Comparison of ENCODE assay signal across 10 cellular contexts in the genomic region with DNA sequence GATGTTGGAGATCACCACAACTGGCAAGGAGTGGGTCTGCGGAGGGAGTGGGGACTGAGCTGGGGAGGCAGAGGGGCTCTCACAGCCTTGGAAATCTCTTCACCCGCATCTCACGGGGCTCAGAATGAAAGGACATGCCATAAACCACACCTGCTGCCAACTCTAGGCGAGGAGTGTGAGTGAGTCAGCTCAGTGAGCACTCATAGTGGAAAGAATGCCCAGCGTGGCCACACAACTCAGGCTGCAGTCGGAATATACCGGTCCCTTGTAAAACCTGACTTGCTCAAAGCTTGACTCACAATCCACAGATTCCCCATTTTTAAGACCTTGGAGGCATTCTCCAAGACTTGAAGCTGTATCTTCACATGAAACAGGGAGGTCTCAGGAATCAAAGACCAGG. TPM values are rescaled to one million over a fixed set of nuclear protein-coding genes. Genes with fewer than 3 reads are reported as not detected.
A peak's percentile ranks its signal among the peaks of the same experiment; 100 is the strongest.
DNase-seq lines count a peak whose midpoint lies in the region; ATAC-seq and TF ChIP-seq lines count a peak whose summit lies in the region.
"Had no signal": no experiment of that assay in that cellular context is flagged by ENCODE, and none has a peak within 500 bp of the region (broad histone marks: within the 10 kb centered on the region; RNA-seq: fewer than 3 reads in every experiment).

No MANE protein-coding gene starts in this region.

- H3K4me3 ChIP-seq in HFF-Myc (replicated peaks; ENCODE audit: low read depth, low read length) (no peak overlapping the region), fibroblast of pulmonary artery (replicated peaks; ENCODE audit: low read depth, low read length) (no peak overlapping the region), skeletal muscle satellite cell (ENCODE audit: low read length) (no peak overlapping the region)
- H3K4me3 ChIP-seq: SJCRH30 had no signal

- H3K4me1 ChIP-seq in skeletal muscle satellite cell (ENCODE audit: control insufficient read depth, insufficient read depth, low read length): peaks cover 36% of the 10 kb centered on the region

- ATAC-seq in activated CD8-positive, alpha-beta T cell treated with anti-CD3 and anti-CD28 coated beads for 36 hours: no peak
- no peak for ATAC-seq in effector memory CD8-positive, alpha-beta T cell (replicated peaks)
- ATAC-seq in GM18502 (IDR thresholded peaks at IDR 0.05; ENCODE audit: poor library complexity, unreplicated experiment): no peak
- ATAC-seq in HG03196 (IDR thresholded peaks at IDR 0.05; ENCODE audit: unreplicated experiment): no peak

- peaks cover 48% of the 10 kb centered on the region for H3K36me3 ChIP-seq in skeletal muscle satellite cell (ENCODE audit: insufficient read depth, low read length)

- no peak for TF ChIP-seq CTCF in HFF-Myc (IDR thresholded peaks at IDR 0.05; ENCODE audit: low read depth, low read length, missing control alignments)
- no peak for TF ChIP-seq CTCF in activated CD8-positive, alpha-beta T cell treated with anti-CD3 and anti-CD28 coated beads for 36 hours (IDR thresholded peaks at IDR 0.05)
- no peak for TF ChIP-seq CTCF in fibroblast of pulmonary artery (IDR thresholded peaks at IDR 0.05; ENCODE audit: low read length, missing control alignments)

- no peaks in the 10 kb centered on the region for H3K27me3 Mint-ChIP-seq in activated CD8-positive, alpha-beta T cell treated with anti-CD3 and anti-CD28 coated beads for 36 hours
- no peaks in the 10 kb centered on the region for H3K27me3 Mint-ChIP-seq in effector memory CD8-positive, alpha-beta T cell

- H3K4me3 Mint-ChIP-seq in activated CD8-positive, alpha-beta T cell treated with anti-CD3 and anti-CD28 coated beads for 36 hours: no peak overlapping the region
- no peak overlapping the region for H3K4me3 Mint-ChIP-seq in effector memory CD8-positive, alpha-beta T cell

- no peak overlapping the region for H3K9ac ChIP-seq in skeletal muscle satellite cell (ENCODE audit: low read depth, low read length)

- peak overlapping the region; percentile 20 for H3K4me2 ChIP-seq in skeletal muscle satellite cell (ENCODE audit: low read length)

- POLR2A ChIA-PET in activated CD8-positive, alpha-beta T cell treated with anti-CD3 and anti-CD28 coated beads for 36 hours (lab: Charles Lee): interaction anchor here (1.0 to 1.7 kb wide), 4 partner anchors 9 to 78 kb away, joined by 3 to 7 read pairs (median 3); no protein-coding TSS in a partner anchor

- peaks cover 72% of the 10 kb centered on the region for H3K36me3 Mint-ChIP-seq in activated CD8-positive, alpha-beta T cell treated with anti-CD3 and anti-CD28 coated beads for 36 hours (ENCODE audit: low read depth)
- peaks cover 89% of the 10 kb centered on the region for H3K36me3 Mint-ChIP-seq in effector memory CD8-positive, alpha-beta T cell (ENCODE audit: insufficient read depth)

- peaks cover 39% of the 10 kb centered on the region for H3K4me1 Mint-ChIP-seq in activated CD8-positive, alpha-beta T cell treated with anti-CD3 and anti-CD28 coated beads for 36 hours (ENCODE audit: low read depth)
- H3K4me1 Mint-ChIP-seq in effector memory CD8-positive, alpha-beta T cell (ENCODE audit: low read depth in 2 of 2): peaks cover 10 to 11% of the 10 kb centered on the region in 2 donors

- no peaks in the 10 kb centered on the region for H3K27me3 ChIP-seq in skeletal muscle satellite cell (ENCODE audit: control insufficient read depth, insufficient read depth, low read length)
- H3K27me3 ChIP-seq: SJCRH30 had no signal

- peak overlapping the region; percentile 30 for H3K27ac Mint-ChIP-seq in activated CD8-positive, alpha-beta T cell treated with anti-CD3 and anti-CD28 coated beads for 36 hours
- H3K27ac Mint-ChIP-seq in effector memory CD8-positive, alpha-beta T cell: peak overlapping the region in 1 of 2 donors; percentile 23

- CTCF ChIA-PET in activated CD8-positive, alpha-beta T cell treated with anti-CD3 and anti-CD28 coated beads for 36 hours (lab: Charles Lee): interaction anchor here (0.7 to 30.6 kb wide), 4 partner anchors 10 to 75 kb away, joined by 3 to 968 read pairs (median 10); a partner anchor contains a TSS

- no peaks in the 10 kb centered on the region for H3K9me3 Mint-ChIP-seq in activated CD8-positive, alpha-beta T cell treated with anti-CD3 and anti-CD28 coated beads for 36 hours
- no peaks in the 10 kb centered on the region for H3K9me3 Mint-ChIP-seq in effector memory CD8-positive, alpha-beta T cell

- intact Hi-C loops in activated CD8-positive, alpha-beta T cell treated with anti-CD3 and anti-CD28 coated beads for 36 hours (cut with micrococcal nuclease): no loop called here

- peak; percentile 56 for DNase-seq in HFF-Myc (ENCODE audit: extremely low read depth, low read depth)
- no peak for DNase-seq in activated CD8-positive, alpha-beta T cell treated with anti-CD3 and anti-CD28 coated beads for 36 hours
- peak; percentile 71 for DNase-seq in fibroblast of pulmonary artery (ENCODE audit: low read depth)
- DNase-seq in NOMO-1 treated with DMSO at 0.1 percent for 48 hours (lab: John Stamatoyannopoulos, UW; ENCODE audit: unreplicated experiment): no peak
- no peak for DNase-seq in effector memory CD8-positive, alpha-beta T cell
- DNase-seq: activated effector memory CD4-positive, alpha-beta T cell treated with anti-CD3 and anti-CD28 coated beads, Interleukin-2, amount 50 U/mL, for 16 hours; SJCRH30 had no signal

- no peaks in the 10 kb centered on the region for H3K9me3 ChIP-seq in skeletal muscle satellite cell (replicated peaks; ENCODE audit: low read length)
- H3K9me3 ChIP-seq: SJCRH30 had no signal

RNA-seq across cellular contexts. Expression of a gene that starts 36.7 kb away (rescaled TPM):
- 100 to 1,000 TPM; 163 to 190 TPM for total RNA-seq in activated CD8-positive, alpha-beta T cell treated with anti-CD3 and anti-CD28 coated beads for 36 hours
- 4.6 and 4.8 TPM in 2 replicates for total RNA-seq in skeletal muscle satellite cell (2012; rRNA removed)

RNA-seq across cellular contexts. Expression of a gene that starts 48.8 kb away (rescaled TPM):
- total RNA-seq in activated CD8-positive, alpha-beta T cell treated with anti-CD3 and anti-CD28 coated beads for 36 hours: 100 to 1,000 TPM; 128 to 129 TPM
- 15.2 and 19.0 TPM in 2 replicates for total RNA-seq in skeletal muscle satellite cell (2012; rRNA removed)

Comparison
In these comparisons a context has a peak if more than half of its experiments do, and no peak if none do; other contexts are left out.
1. DNase-seq: peak in HFF-Myc (single experiment) and fibroblast of pulmonary artery (single experiment); none in activated CD8-positive, alpha-beta T cell treated with anti-CD3 and anti-CD28 coated beads for 36 hours (single experiment), NOMO-1 treated with DMSO at 0.1 percent for 48 hours (single experiment) and effector memory CD8-positive, alpha-beta T cell (0 of 3).